Comparison of ENCODE assay signal across 9 cellular contexts in genomic region chr3:43692085-43692484, GRCh38. TPM values are rescaled to one million over a fixed set of nuclear protein-coding genes. Genes with fewer than 3 reads are reported as not detected.
DNase-seq lines count a peak whose midpoint lies in the region; ATAC-seq, FAIRE-seq and TF ChIP-seq lines count a peak whose summit lies in the region.
"Had no signal": no experiment of that assay in that cellular context is flagged by ENCODE, and none has a peak within 500 bp of the region (broad histone marks: within the 10 kb centered on the region; RNA-seq: fewer than 3 reads in every experiment).

No MANE protein-coding gene starts in this region.

- H3K4me1 ChIP-seq in thoracic aorta (ENCODE audit: control insufficient read depth in 1 of 2, low read depth in 2 of 2): peaks cover 7 to 30% of the 10 kb centered on the region in 2 donors

- H3K4me1 Mint-ChIP-seq in activated T-cell treated with anti-CD3 and anti-CD28 coated beads, Interleukin-2, amount 50 U/mL, for 4 hours (ENCODE audit: low read depth): peaks cover 29% of the 10 kb centered on the region
- peaks cover 34% of the 10 kb centered on the region for H3K4me1 Mint-ChIP-seq in activated CD8-positive, alpha-beta T cell treated with anti-CD3 and anti-CD28 coated beads, Interleukin-2, amount 10 ng/mL, durations not matched to agents 7 days and 5 days (ENCODE audit: low read depth)

- H3K9me3 ChIP-seq in thoracic aorta: no peaks in the 10 kb centered on the region

- no peak overlapping the region for H3K27ac ChIP-seq in thoracic aorta

- POLR2A ChIA-PET in activated CD8-positive, alpha-beta T cell treated with anti-CD3 and anti-CD28 coated beads, Interleukin-2, amount 10 ng/mL, durations not matched to agents 7 days and 5 days (lab: Charles Lee): no interaction called here

- H3K27me3 ChIP-seq in thoracic aorta (replicated peaks; ENCODE audit: insufficient read depth): no peaks in the 10 kb centered on the region

- H3K27ac Mint-ChIP-seq in activated CD8-positive, alpha-beta T cell treated with anti-CD3 and anti-CD28 coated beads, Interleukin-2, amount 10 ng/mL, durations not matched to agents 7 days and 5 days: no peak overlapping the region

- no peak for ATAC-seq in activated T-cell treated with anti-CD3 and anti-CD28 coated beads, Interleukin-2, amount 50 U/mL, for 4 hours
- no peak for ATAC-seq in activated CD8-positive, alpha-beta T cell treated with anti-CD3 and anti-CD28 coated beads, Interleukin-2, amount 10 ng/mL, durations not matched to agents 7 days and 5 days
- ATAC-seq in thoracic aorta (ENCODE audit: insufficient number of reproducible peaks, low FRiP score, low read depth) (no peak), HG02642 (IDR thresholded peaks at IDR 0.05; ENCODE audit: poor library complexity, unreplicated experiment) (no peak), GM21576 (IDR thresholded peaks at IDR 0.05; ENCODE audit: unreplicated experiment) (no peak)

- no peaks in the 10 kb centered on the region for H3K27me3 Mint-ChIP-seq in activated T-cell treated with anti-CD3 and anti-CD28 coated beads, Interleukin-2, amount 50 U/mL, for 4 hours (ENCODE audit: low read depth)
- H3K27me3 Mint-ChIP-seq in activated CD8-positive, alpha-beta T cell treated with anti-CD3 and anti-CD28 coated beads, Interleukin-2, amount 10 ng/mL, durations not matched to agents 7 days and 5 days (ENCODE audit: low read depth): no peaks in the 10 kb centered on the region

- H3K36me3 ChIP-seq in thoracic aorta: no peaks in the 10 kb centered on the region

- no peak for DNase-seq in activated T-cell treated with anti-CD3 and anti-CD28 coated beads, Interleukin-2, amount 50 U/mL, for 4 hours
- no peak for DNase-seq in activated T-cell treated with anti-CD3 and anti-CD28 coated beads, Interleukin-2, amount 50 U/mL, for 48 hours
- DNase-seq in activated CD8-positive, alpha-beta T cell treated with anti-CD3 and anti-CD28 coated beads, Interleukin-2, amount 10 ng/mL, durations not matched to agents 7 days and 5 days: no peak
- DNase-seq in thoracic aorta (ENCODE audit: low spot score): no peak
- DNase-seq in COR-L47 (lab: John Stamatoyannopoulos, UW): no peak

- H3K4me3 ChIP-seq in thoracic aorta: peak overlapping the region; percentile 93

- H3K4me3 Mint-ChIP-seq in activated T-cell treated with anti-CD3 and anti-CD28 coated beads, Interleukin-2, amount 50 U/mL, for 4 hours: peak overlapping the region; percentile 88
- H3K4me3 Mint-ChIP-seq in activated CD8-positive, alpha-beta T cell treated with anti-CD3 and anti-CD28 coated beads, Interleukin-2, amount 10 ng/mL, durations not matched to agents 7 days and 5 days: peak overlapping the region; percentile 76

- peak; percentile 5 for FAIRE-seq in islet of Langerhans (lab: Jason Lieb, UNC)
- FAIRE-seq: D721Med had no signal

- no peaks in the 10 kb centered on the region for H3K9me3 Mint-ChIP-seq in activated T-cell treated with anti-CD3 and anti-CD28 coated beads, Interleukin-2, amount 50 U/mL, for 4 hours
- no peaks in the 10 kb centered on the region for H3K9me3 Mint-ChIP-seq in activated CD8-positive, alpha-beta T cell treated with anti-CD3 and anti-CD28 coated beads, Interleukin-2, amount 10 ng/mL, durations not matched to agents 7 days and 5 days (ENCODE audit: insufficient read depth)

- H3K36me3 Mint-ChIP-seq in activated T-cell treated with anti-CD3 and anti-CD28 coated beads, Interleukin-2, amount 50 U/mL, for 4 hours (ENCODE audit: insufficient read depth): peaks cover 6% of the 10 kb centered on the region
- peaks cover 5% of the 10 kb centered on the region for H3K36me3 Mint-ChIP-seq in activated CD8-positive, alpha-beta T cell treated with anti-CD3 and anti-CD28 coated beads, Interleukin-2, amount 10 ng/mL, durations not matched to agents 7 days and 5 days (ENCODE audit: low read depth)

- CTCF ChIA-PET in activated CD8-positive, alpha-beta T cell treated with anti-CD3 and anti-CD28 coated beads, Interleukin-2, amount 10 ng/mL, durations not matched to agents 7 days and 5 days (lab: Charles Lee): no interaction called here

- TF ChIP-seq CTCF in thoracic aorta (IDR thresholded peaks at IDR 0.05): no peak

RNA-seq across cellular contexts. Expression of gene ABHD5, which starts 1.3 kb away (rescaled TPM):
- total RNA-seq in activated T-cell treated with anti-CD3 and anti-CD28 coated beads, Interleukin-2, amount 50 U/mL, for 4 hours: 10 to 100 TPM; 15.4 to 16.8 (median 16.2) TPM
- 10 to 100 TPM; 12.5 to 14.1 TPM for total RNA-seq in activated CD8-positive, alpha-beta T cell treated with anti-CD3 and anti-CD28 coated beads, Interleukin-2, amount 10 ng/mL, durations not matched to agents 7 days and 5 days
- total RNA-seq in thoracic aorta: 10 to 100 TPM; 33.3 to 37.1 TPM
